In the genomic region with DNA sequence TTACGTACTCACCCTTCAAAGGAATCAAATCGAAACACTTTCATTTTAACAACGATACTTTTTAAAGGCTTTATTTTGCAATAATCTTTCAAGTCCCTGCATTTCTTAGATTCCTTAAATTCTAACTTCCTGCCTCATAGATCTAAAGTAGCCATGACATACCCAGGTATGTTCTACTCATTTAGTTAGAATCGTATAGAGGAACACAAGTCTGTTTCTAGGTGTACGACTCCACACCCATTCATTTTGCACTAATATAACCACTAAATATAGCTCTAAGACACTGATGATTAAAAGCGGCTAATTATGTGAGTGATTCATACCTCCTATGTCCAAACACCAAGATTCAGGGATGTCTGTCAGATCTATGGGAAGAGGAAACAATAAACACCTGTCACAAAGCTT, we compare ENCODE assay signal across 8 cellular contexts. TPM values are rescaled to one million over a fixed set of nuclear protein-coding genes. Genes with fewer than 3 reads are reported as not detected.
DNase-seq lines count a peak whose midpoint lies in the region; ATAC-seq and TF ChIP-seq lines count a peak whose summit lies in the region.

No MANE protein-coding gene starts in this region.

- H3K27me3 Mint-ChIP-seq in T-helper 17 cell = no peaks in the 10 kb centered on the region

- TF ChIP-seq CTCF in sigmoid colon (IDR thresholded peaks at IDR 0.05) = no peak

- H3K4me3 Mint-ChIP-seq in T-helper 17 cell = peak overlapping the region; percentile 85

- no peaks in the 10 kb centered on the region for H3K36me3 ChIP-seq in sigmoid colon

- intact Hi-C loops in sigmoid colon (cut with DNase I) = no loop called here

- WGBS in sigmoid colon, 2 donors = 12 to 19% methylated on average over 6 of the region's 6 CpGs

- peak overlapping the region; percentile 92 for H3K27ac Mint-ChIP-seq in T-helper 17 cell

- TF ChIP-seq POLR2A in sigmoid colon (IDR thresholded peaks at IDR 0.05) = no peak

- TF ChIP-seq EP300 in sigmoid colon (IDR thresholded peaks at IDR 0.05) = no peak

- DNase-seq in NCI-H345 treated with DMSO at 0.1 percent for 48 hours (lab: John Stamatoyannopoulos, UW; ENCODE audit: unreplicated experiment) = peak; percentile 21
- no peak for DNase-seq in NCI-H345 (lab: John Stamatoyannopoulos, UW)
- DNase-seq in T-helper 17 cell = no peak
- peak; percentile 54 for DNase-seq in fibroblast of peridontal ligament (ENCODE audit: extremely low read depth)
- DNase-seq in sigmoid colon = no peak
- DNase-seq in SHP77 (lab: John Stamatoyannopoulos, UW) = no peak
- no peak for DNase-seq in NCI-H1417 (lab: John Stamatoyannopoulos, UW)

- H3K4me1 ChIP-seq in sigmoid colon = peaks cover 0 to 40% (median 32%) of the 10 kb centered on the region in 4 donors

- H3K9me3 ChIP-seq in T-helper 17 cell (ENCODE audit: control insufficient read depth, low read length, poor library complexity, severe bottlenecking) (no peaks in the 10 kb centered on the region), sigmoid colon (no peaks in the 10 kb centered on the region)

- H3K4me1 Mint-ChIP-seq in T-helper 17 cell = peaks cover 53% of the 10 kb centered on the region

- ATAC-seq in T-helper 17 cell (no peak), HG02884 (IDR thresholded peaks at IDR 0.05; ENCODE audit: unreplicated experiment) (no peak)

- no peaks in the 10 kb centered on the region for H3K36me3 Mint-ChIP-seq in T-helper 17 cell (ENCODE audit: low read depth)

- H3K27ac ChIP-seq in sigmoid colon = peak overlapping the region; percentile 83 to 88 (median 88)

- no peaks in the 10 kb centered on the region for H3K27me3 ChIP-seq in sigmoid colon

- H3K4me3 ChIP-seq in sigmoid colon = peak overlapping the region; percentile 47 to 78 (median 75)

RNA-seq across cellular contexts. Expression of gene ATP13A3, which starts 1.3 kb away (rescaled TPM):
- total RNA-seq in T-helper 17 cell (10 to 100 TPM; 65.6 to 81.0 TPM), sigmoid colon (10 to 100 TPM; 50.4 to 82.7 (median 68.2) TPM)
- 10 to 100 TPM; 10.9 to 20.6 (median 12.0) TPM for polyA plus RNA-seq in sigmoid colon

Comparison
In these comparisons a context has a peak if more than half of its experiments do, and no peak if none do; other contexts are left out.
1. DNase-seq: peak in NCI-H345 treated with DMSO at 0.1 percent for 48 hours (single experiment) and fibroblast of peridontal ligament (single experiment); none in NCI-H345 (single experiment), T-helper 17 cell (0 of 3), sigmoid colon (single experiment), SHP77 (0 of 2) and NCI-H1417 (0 of 3).